In genomic region chr9:72981433-72981832, GRCh38 we compare ENCODE assay signal across 21 cellular contexts. TPM values are rescaled to one million over a fixed set of nuclear protein-coding genes. Genes with fewer than 3 reads are reported as not detected.
DNase-seq lines count a peak whose midpoint lies in the region; ATAC-seq and TF ChIP-seq lines count a peak whose summit lies in the region.
"Had no signal": no experiment of that assay in that cellular context is flagged by ENCODE, and none has a peak within 500 bp of the region (broad histone marks: within the 10 kb centered on the region; RNA-seq: fewer than 3 reads in every experiment).

No MANE protein-coding gene starts in this region.

- H3K36me3 Mint-ChIP-seq in neural progenitor cell (no peaks in the 10 kb centered on the region), endothelial cell (ENCODE audit: low read depth, unreplicated experiment) (no peaks in the 10 kb centered on the region)
- H3K36me3 Mint-ChIP-seq: CD14-positive monocyte had no signal

- H3K4me1 Mint-ChIP-seq in neural progenitor cell (peaks cover 6% of the 10 kb centered on the region), endothelial cell (ENCODE audit: unreplicated experiment) (no peaks in the 10 kb centered on the region)
- H3K4me1 Mint-ChIP-seq: CD14-positive monocyte had no signal

- H2AFZ ChIP-seq in hepatocyte (peak overlapping the region; percentile 47), neural progenitor cell (replicated peaks) (peak overlapping the region; percentile 40)
- H2AFZ ChIP-seq: GM23248, PC-9 had no signal

- intact Hi-C loops in posterior vena cava (cut with DNase I): no loop called here

- H3F3A ChIP-seq in neural progenitor cell (ENCODE audit: low read depth): no peaks in the 10 kb centered on the region

- peak overlapping the region; percentile 12 for H3K27ac ChIP-seq in RWPE2 (ENCODE audit: poor library complexity, severe bottlenecking)
- peak overlapping the region; percentile 66 for H3K27ac ChIP-seq in hepatocyte
- H3K27ac ChIP-seq in neural progenitor cell: no peak overlapping the region
- H3K27ac ChIP-seq: GM23248, PC-9 had no signal

- no peaks in the 10 kb centered on the region for H3K79me2 ChIP-seq in hepatocyte
- H3K79me2 ChIP-seq in neural progenitor cell (ENCODE audit: low read depth): no peaks in the 10 kb centered on the region

- no peak for ATAC-seq in RWPE2 (ENCODE audit: low read depth)

- H3K36me3 ChIP-seq in RWPE2 (ENCODE audit: low read depth): no peaks in the 10 kb centered on the region
- H3K36me3 ChIP-seq in hepatocyte (replicated peaks; ENCODE audit: insufficient read depth, low read depth): no peaks in the 10 kb centered on the region
- no peaks in the 10 kb centered on the region for H3K36me3 ChIP-seq in neural progenitor cell
- H3K36me3 ChIP-seq: BE2C had no signal

- no peaks in the 10 kb centered on the region for H3K27me3 Mint-ChIP-seq in neural progenitor cell (ENCODE audit: insufficient read depth, low read depth)
- no peaks in the 10 kb centered on the region for H3K27me3 Mint-ChIP-seq in endothelial cell (ENCODE audit: unreplicated experiment)

- WGBS in hepatocyte (ENCODE audit: low lambda C conversion rate, missing lambda C conversion rate): 94% methylated on average over 5 of the region's 5 CpGs

- peaks cover 41% of the 10 kb centered on the region for H3K4me1 ChIP-seq in RWPE2 (ENCODE audit: insufficient read depth, poor library complexity, severe bottlenecking)
- peaks cover 51% of the 10 kb centered on the region for H3K4me1 ChIP-seq in hepatocyte (ENCODE audit: insufficient read depth)
- H3K4me1 ChIP-seq in neural progenitor cell: no peaks in the 10 kb centered on the region
- H3K4me1 ChIP-seq: BE2C had no signal

- H3K4me2 ChIP-seq in hepatocyte: no peak overlapping the region
- no peak overlapping the region for H3K4me2 ChIP-seq in neural progenitor cell
- H3K4me2 ChIP-seq: PC-9 had no signal

- H3K27ac Mint-ChIP-seq in neural progenitor cell (no peak overlapping the region), endothelial cell (ENCODE audit: unreplicated experiment) (no peak overlapping the region)
- H3K27ac Mint-ChIP-seq: H9 had no signal

- TF ChIP-seq CTCF in RWPE2 (IDR thresholded peaks at IDR 0.05; ENCODE audit: poor library complexity, severe bottlenecking): no peak
- TF ChIP-seq CTCF in hepatocyte (IDR thresholded peaks at IDR 0.05; ENCODE audit: poor library complexity): no peak
- no peak for TF ChIP-seq CTCF in neural progenitor cell (IDR thresholded peaks at IDR 0.05)
- TF ChIP-seq CTCF in endothelial cell (IDR thresholded peaks at IDR 0.05; ENCODE audit: unreplicated experiment): no peak

- H3K4me3 Mint-ChIP-seq in neural progenitor cell (no peak overlapping the region), endothelial cell (ENCODE audit: unreplicated experiment) (no peak overlapping the region)
- H3K4me3 Mint-ChIP-seq: CD14-positive monocyte, H9 had no signal

- H3K9ac ChIP-seq in neural progenitor cell: no peak overlapping the region
- H3K9ac ChIP-seq: GM23248 had no signal

- DNase-seq in RWPE2 (ENCODE audit: low spot score): no peak
- no peak for DNase-seq in hepatocyte (ENCODE audit: low spot score)
- no peak for DNase-seq in neural progenitor cell (ENCODE audit: low spot score)
- DNase-seq in D341Med (ENCODE audit: low spot score): no peak
- DNase-seq in posterior vena cava (ENCODE audit: low spot score): no peak
- DNase-seq in endothelial cell (ENCODE audit: low spot score): no peak
- no peak for DNase-seq in CD1c-positive myeloid dendritic cell (ENCODE audit: extremely low spot score)
- DNase-seq: BE2C, H9, KG1, NCI-H1048, NCI-H1417 treated with DMSO at 0.1 percent for 48 hours, NCI-H1694 treated with DMSO at 0.1 percent for 48 hours, NCI-H2081, NCI-H2227 treated with DMSO at 0.1 percent for 48 hours, NCI-H526 treated with DMSO at 0.1 percent for 48 hours, PC-9, Right ventricle myocardium superior had no signal

- H3K4me3 ChIP-seq in RWPE2 (ENCODE audit: severe bottlenecking) (no peak overlapping the region), hepatocyte (no peak overlapping the region), neural progenitor cell (no peak overlapping the region)
- H3K4me3 ChIP-seq: GM23248, PC-9 had no signal

- H4K20me1 ChIP-seq in hepatocyte (ENCODE audit: insufficient read depth, poor library complexity, severe bottlenecking): no peaks in the 10 kb centered on the region
- no peaks in the 10 kb centered on the region for H4K20me1 ChIP-seq in neural progenitor cell (ENCODE audit: low read depth)

- H3K9me2 ChIP-seq in hepatocyte (replicated peaks; ENCODE audit: insufficient read depth): no peaks in the 10 kb centered on the region

- H3K9me3 Mint-ChIP-seq in neural progenitor cell: no peaks in the 10 kb centered on the region
- no peaks in the 10 kb centered on the region for H3K9me3 Mint-ChIP-seq in endothelial cell (ENCODE audit: unreplicated experiment)
- H3K9me3 Mint-ChIP-seq: CD14-positive monocyte, H9 had no signal

- no peaks in the 10 kb centered on the region for H3K27me3 ChIP-seq in RWPE2 (ENCODE audit: insufficient read depth, poor library complexity, severe bottlenecking)
- no peaks in the 10 kb centered on the region for H3K27me3 ChIP-seq in hepatocyte
- H3K27me3 ChIP-seq in neural progenitor cell: no peaks in the 10 kb centered on the region
- H3K27me3 ChIP-seq: BE2C had no signal

- H3K9me3 ChIP-seq in RWPE2 (ENCODE audit: severe bottlenecking) (no peaks in the 10 kb centered on the region), hepatocyte (ENCODE audit: low read depth) (no peaks in the 10 kb centered on the region), neural progenitor cell (ENCODE audit: low read depth) (no peaks in the 10 kb centered on the region)
- H3K9me3 ChIP-seq: BE2C had no signal

RNA-seq across cellular contexts. Expression of gene ALDH1A1, which starts 28.6 kb away (rescaled TPM):
- total RNA-seq in hepatocyte (529 and 563 TPM in 2 replicates), neural progenitor cell (ENCODE audit: low replicate concordance) (not detected in 2 replicates), posterior vena cava (100 to 1,000 TPM; 185 to 235 TPM), endothelial cell (ENCODE audit: unreplicated experiment) (7.0 TPM)
- 201 and 243 TPM in 2 replicates for polyA plus RNA-seq in hepatocyte
- total RNA-seq: GM23248, RPMI7951 had no signal
- polyA plus RNA-seq: GM23248 had no signal

Comparison
In these comparisons a context has a peak if more than half of its experiments do, and no peak if none do; other contexts are left out.
1. RNA of gene ALDH1A1, which starts 28.6 kb away (total RNA-seq): 529 to 563 TPM in hepatocyte and 185 to 235 TPM in posterior vena cava; 7.0 TPM in endothelial cell (single experiment) and not detected in neural progenitor cell; every median in the first group is over 10 times any median in the second.